In genomic region chr19:5130371-5131030, GRCh38 we compare ENCODE assay signal across 8 cellular contexts.
A peak's percentile ranks its signal among the peaks of the same experiment; 100 is the strongest.
DNase-seq lines count a peak whose midpoint lies in the region; ATAC-seq and TF ChIP-seq lines count a peak whose summit lies in the region.

No MANE protein-coding gene starts in this region.

- no peak for TF ChIP-seq CTCF in prostate gland (IDR thresholded peaks at IDR 0.05)

- intact Hi-C loops in prostate gland (cut with DNase I) = loop anchor here (5.0 kb wide), 1 partner anchor 78 kb away; no protein-coding TSS in a partner anchor

- peak; percentile 65 for DNase-seq in activated CD8-positive, alpha-beta memory T cell treated with anti-CD3 and anti-CD28 coated beads, Interleukin-2, amount 50 U/mL, for 48 hours
- no peak for DNase-seq in prostate gland (ENCODE audit: low spot score)
- DNase-seq in SIG-M5 treated with dmso at 0.1 percent for 504 hours (lab: John Stamatoyannopoulos, UW; ENCODE audit: unreplicated experiment) = no peak
- DNase-seq in EL = no peak
- DNase-seq in NCI-H187 (lab: John Stamatoyannopoulos, UW) = no peak

- peak; percentile 44 for ATAC-seq in GM19023 (IDR thresholded peaks at IDR 0.05; ENCODE audit: unreplicated experiment)
- ATAC-seq in HG03159 (IDR thresholded peaks at IDR 0.05; ENCODE audit: unreplicated experiment) = peak; percentile 51

- H3K4me3 ChIP-seq in skin epidermis = no peak overlapping the region
- no peak overlapping the region for H3K4me3 ChIP-seq in prostate gland

- peaks cover 4 to 17% of the 10 kb centered on the region in 2 donors for H3K36me3 ChIP-seq in prostate gland

- H3K4me1 ChIP-seq in prostate gland (replicated peaks) = peaks cover 9% of the 10 kb centered on the region

- H3K9me3 ChIP-seq in prostate gland = no peaks in the 10 kb centered on the region

- no peak for TF ChIP-seq POLR2A in prostate gland (IDR thresholded peaks at IDR 0.05)

- H3K27ac ChIP-seq in skin epidermis = peak overlapping the region in 14 of 21 experiments; percentile 4 to 79 (median 64)
- peak overlapping the region in 1 of 2 donors; percentile 5 for H3K27ac ChIP-seq in prostate gland

- WGBS in prostate gland = 87% methylated on average over 27 of the region's 27 CpGs

- H3K27me3 ChIP-seq in prostate gland (replicated peaks; ENCODE audit: insufficient read depth) = no peaks in the 10 kb centered on the region
